Comparison of ENCODE assay signal across 8 cellular contexts in the genomic region with DNA sequence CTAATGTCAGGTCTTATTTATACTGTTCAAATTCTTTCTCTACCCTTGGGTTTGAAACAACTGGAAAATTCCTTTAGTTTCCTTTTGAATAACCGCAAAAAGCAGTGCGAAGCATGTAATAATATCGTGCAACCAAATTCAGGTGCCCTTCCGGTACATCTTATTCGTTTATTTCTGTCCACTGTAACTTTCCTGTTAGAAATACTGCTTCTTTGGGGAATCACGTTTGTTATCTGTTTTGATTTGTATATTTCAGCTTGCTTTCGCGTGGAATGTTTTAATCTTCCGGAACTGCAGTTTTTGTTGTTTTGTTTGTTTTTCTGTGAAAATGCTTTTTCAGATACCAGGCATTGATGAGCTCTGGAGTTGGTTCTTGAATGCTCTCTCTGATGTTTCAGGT. TPM values are rescaled to one million over a fixed set of nuclear protein-coding genes. Genes with fewer than 3 reads are reported as not detected.
A peak's percentile ranks its signal among the peaks of the same experiment; 100 is the strongest.
DNase-seq lines count a peak whose midpoint lies in the region; ATAC-seq and TF ChIP-seq lines count a peak whose summit lies in the region.

No MANE protein-coding gene starts in this region.

- DNase-seq in CD8-positive, alpha-beta memory T cell: peak in 1 of 5 donors; percentile 6
- DNase-seq in NAMALWA (ENCODE audit: low spot score): peak; percentile 54
- DNase-seq in neural progenitor cell (ENCODE audit: low spot score): no peak
- no peak for DNase-seq in HPDE6-E6E7 (ENCODE audit: extremely low spot score)
- DNase-seq in HuH-7 (ENCODE audit: low spot score): no peak

- peaks cover 8 to 28% (median 23%) of the 10 kb centered on the region in 3 donors for H3K4me1 Mint-ChIP-seq in CD8-positive, alpha-beta memory T cell
- no peaks in the 10 kb centered on the region for H3K4me1 Mint-ChIP-seq in dendritic cell treated with granulocyte-macrophage colony-stimulating factor and Interleukin-4, amounts not matched to agents 40 ng/mL and 50 ng/mL, for 4 days (ENCODE audit: low read depth)
- peaks cover 25% of the 10 kb centered on the region for H3K4me1 Mint-ChIP-seq in neural progenitor cell

- no peak for ATAC-seq in GM18519 (IDR thresholded peaks at IDR 0.05; ENCODE audit: low FRiP score, unreplicated experiment)
- ATAC-seq in GM21825 (IDR thresholded peaks at IDR 0.05; ENCODE audit: unreplicated experiment): no peak

- peaks cover 28% of the 10 kb centered on the region for H4K20me1 ChIP-seq in neural progenitor cell (ENCODE audit: low read depth)

- H2AFZ ChIP-seq in neural progenitor cell (replicated peaks): no peak overlapping the region

- peaks cover 61% of the 10 kb centered on the region for H3K79me2 ChIP-seq in neural progenitor cell (ENCODE audit: low read depth)

- peak overlapping the region; percentile 72 for H3K9ac ChIP-seq in neural progenitor cell

- POLR2A ChIA-PET in CD8-positive, alpha-beta memory T cell (lab: Charles Lee): interaction anchor here (0.7 kb wide), 1 partner anchor 542 kb away, joined by 6 read pairs; no protein-coding TSS in a partner anchor

- no peaks in the 10 kb centered on the region for H3K9me3 Mint-ChIP-seq in CD8-positive, alpha-beta memory T cell
- no peaks in the 10 kb centered on the region for H3K9me3 Mint-ChIP-seq in dendritic cell treated with granulocyte-macrophage colony-stimulating factor and Interleukin-4, amounts not matched to agents 40 ng/mL and 50 ng/mL, for 4 days
- no peaks in the 10 kb centered on the region for H3K9me3 Mint-ChIP-seq in neural progenitor cell

- CTCF ChIA-PET in CD8-positive, alpha-beta memory T cell (lab: Charles Lee): no interaction called here

- H3K27ac Mint-ChIP-seq in CD8-positive, alpha-beta memory T cell: peak overlapping the region; percentile 23 to 96 (median 95)
- H3K27ac Mint-ChIP-seq in dendritic cell treated with granulocyte-macrophage colony-stimulating factor and Interleukin-4, amounts not matched to agents 40 ng/mL and 50 ng/mL, for 4 days: peak overlapping the region; percentile 99
- peak overlapping the region; percentile 95 for H3K27ac Mint-ChIP-seq in neural progenitor cell

- peaks cover 0 to 17% (median 0%) of the 10 kb centered on the region in 3 donors for H3K36me3 Mint-ChIP-seq in CD8-positive, alpha-beta memory T cell
- H3K36me3 Mint-ChIP-seq in dendritic cell treated with granulocyte-macrophage colony-stimulating factor and Interleukin-4, amounts not matched to agents 40 ng/mL and 50 ng/mL, for 4 days (ENCODE audit: low read depth): peaks cover 14% of the 10 kb centered on the region
- H3K36me3 Mint-ChIP-seq in neural progenitor cell: peaks cover 13% of the 10 kb centered on the region

- peak overlapping the region; percentile 86 to 96 (median 93) for H3K4me3 Mint-ChIP-seq in CD8-positive, alpha-beta memory T cell
- peak overlapping the region; percentile 93 for H3K4me3 Mint-ChIP-seq in dendritic cell treated with granulocyte-macrophage colony-stimulating factor and Interleukin-4, amounts not matched to agents 40 ng/mL and 50 ng/mL, for 4 days
- peak overlapping the region; percentile 98 for H3K4me3 Mint-ChIP-seq in neural progenitor cell

- peaks cover 7% of the 10 kb centered on the region for H3K4me1 ChIP-seq in CD8-positive, alpha-beta memory T cell (ENCODE audit: insufficient read depth, low read length)
- peaks cover 11% of the 10 kb centered on the region for H3K4me1 ChIP-seq in neural progenitor cell

- peaks cover 16% of the 10 kb centered on the region for H3F3A ChIP-seq in neural progenitor cell (ENCODE audit: low read depth)

- no peaks in the 10 kb centered on the region for H3K27me3 Mint-ChIP-seq in CD8-positive, alpha-beta memory T cell
- no peaks in the 10 kb centered on the region for H3K27me3 Mint-ChIP-seq in dendritic cell treated with granulocyte-macrophage colony-stimulating factor and Interleukin-4, amounts not matched to agents 40 ng/mL and 50 ng/mL, for 4 days
- H3K27me3 Mint-ChIP-seq in neural progenitor cell (ENCODE audit: insufficient read depth, low read depth): no peaks in the 10 kb centered on the region

- intact Hi-C loops in dendritic cell treated with granulocyte-macrophage colony-stimulating factor and Interleukin-4, amounts not matched to agents 40 ng/mL and 50 ng/mL, for 4 days (cut with micrococcal nuclease): no loop called here

- no peaks in the 10 kb centered on the region for H3K9me3 ChIP-seq in CD8-positive, alpha-beta memory T cell (ENCODE audit: low read length)
- no peaks in the 10 kb centered on the region for H3K9me3 ChIP-seq in neural progenitor cell (ENCODE audit: low read depth)

- TF ChIP-seq CTCF in neural progenitor cell (IDR thresholded peaks at IDR 0.05): no peak

- H3K27me3 ChIP-seq in CD8-positive, alpha-beta memory T cell (ENCODE audit: insufficient read depth, low read length, poor library complexity, severe bottlenecking): no peaks in the 10 kb centered on the region
- no peaks in the 10 kb centered on the region for H3K27me3 ChIP-seq in neural progenitor cell

- peak overlapping the region; percentile 71 for H3K4me2 ChIP-seq in neural progenitor cell

- peak overlapping the region; percentile 87 for H3K27ac ChIP-seq in CD8-positive, alpha-beta memory T cell (ENCODE audit: low read depth, low read length)
- H3K27ac ChIP-seq in neural progenitor cell: peak overlapping the region; percentile 96

- peak overlapping the region; percentile 86 for H3K4me3 ChIP-seq in CD8-positive, alpha-beta memory T cell (ENCODE audit: low read length)
- peak overlapping the region; percentile 81 for H3K4me3 ChIP-seq in neural progenitor cell

- H3K36me3 ChIP-seq in CD8-positive, alpha-beta memory T cell (ENCODE audit: insufficient read depth, low read length): no peaks in the 10 kb centered on the region
- H3K36me3 ChIP-seq in neural progenitor cell: peaks cover 6% of the 10 kb centered on the region

RNA-seq across cellular contexts. Expression of a gene that starts 1.2 kb away (rescaled TPM):
- 10 to 100 TPM; 61.4 TPM for total RNA-seq in CD8-positive, alpha-beta memory T cell
- 20.3 TPM for polyA plus RNA-seq in CD8-positive, alpha-beta memory T cell
- 127 and 207 TPM in 2 replicates for total RNA-seq in neural progenitor cell (ENCODE audit: low replicate concordance)
